1 cellular context compared by ENCODE assay signal in genomic region chr4:87353592-87353991, GRCh38.
TF ChIP-seq lines count a peak whose summit lies in the region.

No MANE protein-coding gene starts in this region.

TF ChIP-seq in GM23338, 12 proteins besides CTCF, POLR2A, EP300 and RAD21 (continued from another document):
- no peak for TF ChIP-seq ZNF462 (CRISPR knock-in tag; IDR thresholded peaks at IDR 0.05)
TF ChIP-seq in GM23338: peak in this region for 0.
